Comparison of ENCODE assay signal across 11 cellular contexts in the genomic region with DNA sequence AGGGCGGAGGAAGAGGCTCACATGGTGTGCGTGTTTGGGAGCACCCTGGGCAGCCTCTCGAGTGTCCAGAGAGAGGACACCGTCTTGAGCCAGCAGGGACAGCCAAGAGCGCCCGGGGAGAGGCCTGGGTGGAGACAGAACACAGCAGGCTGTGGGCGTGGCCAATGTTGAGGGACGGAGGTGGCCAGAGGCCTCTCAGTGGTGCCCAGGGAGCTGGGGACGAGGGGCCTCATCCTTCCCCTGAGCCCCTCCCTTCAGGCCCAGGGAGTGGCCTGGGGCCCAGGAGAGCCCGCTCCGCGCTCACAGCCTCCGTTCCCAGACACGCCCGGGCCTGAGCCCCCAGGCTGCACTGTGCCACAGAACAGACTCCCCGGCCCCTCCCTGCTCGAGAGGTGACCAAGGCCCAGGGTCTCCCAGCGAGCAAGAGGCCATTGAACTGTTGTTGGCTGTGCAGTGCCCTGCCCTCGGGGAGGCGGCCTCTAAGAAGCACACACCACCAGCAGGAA. TPM values are rescaled to one million over a fixed set of nuclear protein-coding genes. Genes with fewer than 3 reads are reported as not detected.
DNase-seq lines count a peak whose midpoint lies in the region; ATAC-seq and TF ChIP-seq lines count a peak whose summit lies in the region.
"Had no signal": no experiment of that assay in that cellular context is flagged by ENCODE, and none has a peak within 500 bp of the region (broad histone marks: within the 10 kb centered on the region; RNA-seq: fewer than 3 reads in every experiment).

No MANE protein-coding gene starts in this region.

- DNase-seq in HCT116 (ENCODE audit: low read depth, low spot score): peak; percentile 18
- DNase-seq in adipocyte (ENCODE audit: low read depth): peak; percentile 33
- DNase-seq in iPS-NIHi11 (ENCODE audit: low spot score): peak; percentile 86
- DNase-seq in suprapubic skin (ENCODE audit: low spot score in 2 of 2): peak; percentile 83 to 91
- DNase-seq in activated gamma-delta T cell treated with Interleukin-2 at 50 U/mL for 16 hours: no peak
- no peak for DNase-seq in putamen (ENCODE audit: low spot score)
- DNase-seq in MV-4-11 (lab: John Stamatoyannopoulos, UW): no peak
- DNase-seq: activated CD8-positive, alpha-beta memory T cell treated with anti-CD3 and anti-CD28 coated beads, Interleukin-2, amount 50 U/mL, for 4 hours; foreskin melanocyte; NCI-H1105 treated with DMSO at 0.1 percent for 48 hours had no signal

- TF ChIP-seq CTCF in HCT116 (IDR thresholded peaks at IDR 0.05 in 2 of 3, conservative IDR thresholded peaks at IDR 0.05 in 1 of 3; ENCODE audit: borderline replicate concordance in 1 of 3, insufficient read depth in 1 of 3, low read depth in 2 of 3, low read length in 2 of 3) (peak in 2 of 3 experiments; percentile 25 to 46; a peak in 3 of 6 replicates), suprapubic skin (IDR thresholded peaks at IDR 0.05) (peak in 1 of 2 donors; percentile 43)

- TF ChIP-seq POLR2A in HCT116 (IDR thresholded peaks at IDR 0.05; ENCODE audit: borderline replicate concordance, extremely low read depth, insufficient read depth, insufficient read length) (no peak), suprapubic skin (IDR thresholded peaks at IDR 0.05) (no peak)

- H3K27me3 ChIP-seq in HCT116 (ENCODE audit: insufficient read depth, low read length) (no peaks in the 10 kb centered on the region), adipocyte (replicated peaks; ENCODE audit: control insufficient read depth, insufficient read depth, low read length) (peaks cover 35% of the 10 kb centered on the region), suprapubic skin (no peaks in the 10 kb centered on the region)

- intact Hi-C loops in HCT116 (cut with micrococcal nuclease): no loop called here

- WGBS in suprapubic skin: 40% methylated on average over 2 of the region's 20 CpGs

- CTCF ChIA-PET in HCT116 (lab: Charles Lee): no interaction called here

- TF ChIP-seq EP300 in suprapubic skin (IDR thresholded peaks at IDR 0.05): no peak

- no peaks in the 10 kb centered on the region for H3K79me2 ChIP-seq in HCT116 (ENCODE audit: insufficient read depth, low read length)

- H3K4me1 ChIP-seq in HCT116 (ENCODE audit: control insufficient read depth in 1 of 2, insufficient read depth in 2 of 2, low read length in 2 of 2): peaks cover 8 to 13% of the 10 kb centered on the region in 2 experiments; a peak in 3 of 4 replicates
- H3K4me1 ChIP-seq in adipocyte (ENCODE audit: control insufficient read depth, insufficient read depth, low read length): peaks cover 6% of the 10 kb centered on the region
- peaks cover 8% of the 10 kb centered on the region for H3K4me1 ChIP-seq in suprapubic skin

- no peaks in the 10 kb centered on the region for H3K9me2 ChIP-seq in HCT116 (ENCODE audit: insufficient read depth)

- H3K27ac ChIP-seq in HCT116 (ENCODE audit: low read depth, low read length) (no peak overlapping the region; the same call in 1 of the 2 replicates), suprapubic skin (no peak overlapping the region)

- no peak; the same call in 1 of the 2 replicates for TF ChIP-seq RAD21 in HCT116 (IDR thresholded peaks at IDR 0.05; ENCODE audit: low read depth)

- H3K4me3 ChIP-seq in HCT116 (replicated peaks in 1 of 2; ENCODE audit: low read depth in 1 of 2, low read length in 2 of 2) (no peak overlapping the region), adipocyte (ENCODE audit: low read length) (peak overlapping the region; percentile 44), suprapubic skin (no peak overlapping the region)

- H3K36me3 ChIP-seq in HCT116 (ENCODE audit: control insufficient read depth in 1 of 2, insufficient read depth in 2 of 2, low read length in 2 of 2) (no peaks in the 10 kb centered on the region), adipocyte (ENCODE audit: control insufficient read depth, insufficient read depth, low read length, severe bottlenecking) (no peaks in the 10 kb centered on the region), suprapubic skin (no peaks in the 10 kb centered on the region)

- H2AFZ ChIP-seq in HCT116 (ENCODE audit: low read depth, low read length, poor library complexity, severe bottlenecking): no peak overlapping the region

- BruUV-seq in HCT116 (replicated peaks; lab: Mats Ljungman, UMichigan): no TSS peak

- ATAC-seq in HCT116: peak; percentile 93
- ATAC-seq in HG02885 (IDR thresholded peaks at IDR 0.05; ENCODE audit: poor library complexity, unreplicated experiment): no peak

- RAD21 ChIA-PET in HCT116 (lab: Charles Lee; ENCODE audit: low non-redundant PET in 1 of 2, low total read pairs in 2 of 2, uncharacterized antibody in 2 of 2, unreplicated experiment in 2 of 2): no interaction called here

- no peak overlapping the region; the same call in 1 of the 2 replicates for H3K4me2 ChIP-seq in HCT116 (ENCODE audit: low read length)

- H3K9me3 ChIP-seq in HCT116 (ENCODE audit: control insufficient read depth in 1 of 2, insufficient read depth in 1 of 2, low read depth in 1 of 2, low read length in 2 of 2) (no peaks in the 10 kb centered on the region), adipocyte (ENCODE audit: control insufficient read depth, low read length) (no peaks in the 10 kb centered on the region), suprapubic skin (no peaks in the 10 kb centered on the region)

- H3K9ac ChIP-seq in HCT116 (ENCODE audit: low read length) (no peak overlapping the region), adipocyte (ENCODE audit: low read length) (peak overlapping the region; percentile 58)

- H4K20me1 ChIP-seq in HCT116 (ENCODE audit: insufficient read depth): no peaks in the 10 kb centered on the region

- POLR2A ChIA-PET in HCT116 (lab: Charles Lee): no interaction called here

TF ChIP-seq in HCT116, 20 proteins besides CTCF, POLR2A, EP300 and RAD21 (continues in another document):
- no peak for TF ChIP-seq EZH2 (IDR thresholded peaks at IDR 0.05)
- no peak for TF ChIP-seq POLR2AphosphoS5 (IDR thresholded peaks at IDR 0.05; ENCODE audit: low read depth, low read length)
- no peak for TF ChIP-seq FOSL1 (IDR thresholded peaks at IDR 0.05; ENCODE audit: low read depth)
- TF ChIP-seq EGR1 (IDR thresholded peaks at IDR 0.05; ENCODE audit: low read depth): no peak
- TF ChIP-seq YY1 (IDR thresholded peaks at IDR 0.05; ENCODE audit: extremely low read depth, insufficient replicate concordance, low read depth, low read length): no peak
- no peak for TF ChIP-seq TCF7L2 (IDR thresholded peaks at IDR 0.05; ENCODE audit: borderline replicate concordance, extremely low read depth, insufficient read depth, insufficient read length)
- TF ChIP-seq, protein P1, sequence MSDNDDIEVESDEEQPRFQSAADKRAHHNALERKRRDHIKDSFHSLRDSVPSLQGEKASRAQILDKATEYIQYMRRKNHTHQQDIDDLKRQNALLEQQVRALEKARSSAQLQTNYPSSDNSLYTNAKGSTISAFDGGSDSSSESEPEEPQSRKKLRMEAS (IDR thresholded peaks at IDR 0.05): no peak
- no peak for TF ChIP-seq SP1 (IDR thresholded peaks at IDR 0.05; ENCODE audit: low read depth)
- no peak for TF ChIP-seq ZFX (IDR thresholded peaks at IDR 0.05)
- TF ChIP-seq SRF (IDR thresholded peaks at IDR 0.05; ENCODE audit: low read depth): no peak
- TF ChIP-seq, protein P2, sequence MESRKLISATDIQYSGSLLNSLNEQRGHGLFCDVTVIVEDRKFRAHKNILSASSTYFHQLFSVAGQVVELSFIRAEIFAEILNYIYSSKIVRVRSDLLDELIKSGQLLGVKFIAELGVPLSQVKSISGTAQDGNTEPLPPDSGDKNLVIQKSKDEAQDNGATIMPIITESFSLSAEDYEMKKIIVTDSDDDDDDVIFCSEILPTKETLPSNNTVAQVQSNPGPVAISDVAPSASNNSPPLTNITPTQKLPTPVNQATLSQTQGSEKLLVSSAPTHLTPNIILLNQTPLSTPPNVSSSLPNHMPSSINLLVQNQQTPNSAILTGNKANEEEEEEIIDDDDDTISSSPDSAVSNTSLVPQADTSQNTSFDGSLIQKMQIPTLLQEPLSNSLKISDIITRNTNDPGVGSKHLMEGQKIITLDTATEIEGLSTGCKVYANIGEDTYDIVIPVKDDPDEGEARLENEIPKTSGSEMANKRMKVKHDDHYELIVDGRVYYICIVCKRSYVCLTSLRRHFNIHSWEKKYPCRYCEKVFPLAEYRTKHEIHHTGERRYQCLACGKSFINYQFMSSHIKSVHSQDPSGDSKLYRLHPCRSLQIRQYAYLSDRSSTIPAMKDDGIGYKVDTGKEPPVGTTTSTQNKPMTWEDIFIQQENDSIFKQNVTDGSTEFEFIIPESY (IDR thresholded peaks at IDR 0.05; ENCODE audit: extremely low read depth, insufficient replicate concordance, low read length): no peak
- TF ChIP-seq, protein P3, sequence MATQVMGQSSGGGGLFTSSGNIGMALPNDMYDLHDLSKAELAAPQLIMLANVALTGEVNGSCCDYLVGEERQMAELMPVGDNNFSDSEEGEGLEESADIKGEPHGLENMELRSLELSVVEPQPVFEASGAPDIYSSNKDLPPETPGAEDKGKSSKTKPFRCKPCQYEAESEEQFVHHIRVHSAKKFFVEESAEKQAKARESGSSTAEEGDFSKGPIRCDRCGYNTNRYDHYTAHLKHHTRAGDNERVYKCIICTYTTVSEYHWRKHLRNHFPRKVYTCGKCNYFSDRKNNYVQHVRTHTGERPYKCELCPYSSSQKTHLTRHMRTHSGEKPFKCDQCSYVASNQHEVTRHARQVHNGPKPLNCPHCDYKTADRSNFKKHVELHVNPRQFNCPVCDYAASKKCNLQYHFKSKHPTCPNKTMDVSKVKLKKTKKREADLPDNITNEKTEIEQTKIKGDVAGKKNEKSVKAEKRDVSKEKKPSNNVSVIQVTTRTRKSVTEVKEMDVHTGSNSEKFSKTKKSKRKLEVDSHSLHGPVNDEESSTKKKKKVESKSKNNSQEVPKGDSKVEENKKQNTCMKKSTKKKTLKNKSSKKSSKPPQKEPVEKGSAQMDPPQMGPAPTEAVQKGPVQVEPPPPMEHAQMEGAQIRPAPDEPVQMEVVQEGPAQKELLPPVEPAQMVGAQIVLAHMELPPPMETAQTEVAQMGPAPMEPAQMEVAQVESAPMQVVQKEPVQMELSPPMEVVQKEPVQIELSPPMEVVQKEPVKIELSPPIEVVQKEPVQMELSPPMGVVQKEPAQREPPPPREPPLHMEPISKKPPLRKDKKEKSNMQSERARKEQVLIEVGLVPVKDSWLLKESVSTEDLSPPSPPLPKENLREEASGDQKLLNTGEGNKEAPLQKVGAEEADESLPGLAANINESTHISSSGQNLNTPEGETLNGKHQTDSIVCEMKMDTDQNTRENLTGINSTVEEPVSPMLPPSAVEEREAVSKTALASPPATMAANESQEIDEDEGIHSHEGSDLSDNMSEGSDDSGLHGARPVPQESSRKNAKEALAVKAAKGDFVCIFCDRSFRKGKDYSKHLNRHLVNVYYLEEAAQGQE (IDR thresholded peaks at IDR 0.05; ENCODE audit: low read depth): no peak
- no peak for TF ChIP-seq CEBPB (IDR thresholded peaks at IDR 0.05; ENCODE audit: low read depth)
- TF ChIP-seq ELF1 (IDR thresholded peaks at IDR 0.05; ENCODE audit: borderline replicate concordance, low read depth): no peak

RNA-seq across cellular contexts. Expression of a gene that starts 48.4 kb away (rescaled TPM):
- 24.0 TPM for total RNA-seq in HCT116 (2021; ENCODE audit: unreplicated experiment)
- 15.9 and 22.3 TPM in 2 replicates for polyA plus RNA-seq in HCT116 (2012)
- total RNA-seq in suprapubic skin: 10 to 100 TPM; 14.3 to 50.9 (median 37.3) TPM

Comparison
In these comparisons a context has a peak if more than half of its experiments do, and no peak if none do; other contexts are left out.
1. DNase-seq: peak in HCT116 (single experiment), adipocyte (single experiment), iPS-NIHi11 (single experiment) and suprapubic skin (2 of 2); none in activated gamma-delta T cell treated with Interleukin-2 at 50 U/mL for 16 hours (single experiment), putamen (single experiment) and MV-4-11 (single experiment).